17 cellular contexts compared by ENCODE assay signal in the genomic region with DNA sequence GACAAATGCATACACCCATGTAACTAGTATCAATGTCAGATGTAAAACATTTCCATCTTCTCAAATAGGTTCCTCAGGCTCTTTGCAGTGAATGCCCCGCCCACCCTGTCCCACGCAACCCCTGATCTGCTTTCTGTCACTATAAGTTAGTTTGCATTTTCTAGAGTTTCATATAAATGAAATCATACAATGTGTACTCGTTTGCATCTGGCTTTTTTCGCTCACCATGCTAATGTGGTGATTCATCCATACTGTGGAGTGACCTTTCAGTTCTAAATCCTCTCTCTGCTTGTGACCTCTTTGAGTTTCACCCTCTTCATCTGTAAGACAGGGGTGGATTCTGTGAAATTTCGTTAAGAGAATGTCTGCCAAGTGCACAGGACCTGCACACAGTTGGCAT. TPM values are rescaled to one million over a fixed set of nuclear protein-coding genes. Genes with fewer than 3 reads are reported as not detected.
DNase-seq lines count a peak whose midpoint lies in the region; ATAC-seq and TF ChIP-seq lines count a peak whose summit lies in the region.
"Had no signal": no experiment of that assay in that cellular context is flagged by ENCODE, and none has a peak within 500 bp of the region (broad histone marks: within the 10 kb centered on the region; RNA-seq: fewer than 3 reads in every experiment).

No MANE protein-coding gene starts in this region.

- peak overlapping the region; percentile 38 for H3K4me2 ChIP-seq in OCI-LY3 (ENCODE audit: low read length)

- H2AFZ ChIP-seq in OCI-LY3 (ENCODE audit: low read depth, low read length), result no peak overlapping the region

- no peaks in the 10 kb centered on the region for H4K20me1 ChIP-seq in OCI-LY3 (ENCODE audit: insufficient read depth, low read length)

- TF ChIP-seq POLR2A in breast epithelium (IDR thresholded peaks at IDR 0.05), result no peak

- H3K79me2 ChIP-seq in OCI-LY3 (ENCODE audit: low read length), result no peaks in the 10 kb centered on the region

- no peak for TF ChIP-seq CTCF in MCF 10A (IDR thresholded peaks at IDR 0.05; ENCODE audit: unreplicated experiment)
- TF ChIP-seq CTCF in breast epithelium (IDR thresholded peaks at IDR 0.05), result no peak
- no peak for TF ChIP-seq CTCF in OCI-LY3 (IDR thresholded peaks at IDR 0.05; ENCODE audit: low read depth, low read length)
- no peak for TF ChIP-seq CTCF in epithelial cell of esophagus (IDR thresholded peaks at IDR 0.05; ENCODE audit: insufficient read depth, low read depth, low read length, missing control alignments)
- no peak for TF ChIP-seq CTCF in omental fat pad (IDR thresholded peaks at IDR 0.05)

- H3K27ac Mint-ChIP-seq in MCF 10A (ENCODE audit: low read depth, unreplicated experiment), result no peak overlapping the region
- no peak overlapping the region for H3K27ac Mint-ChIP-seq in stimulated activated naive B cell treated with anti-CD40 and anti-IgM and Interleukin-4, amounts not matched to agents 10 μg/mL and 1 μg/mL and 100 μg/mL, for 72 hours
- H3K27ac Mint-ChIP-seq: activated naive CD8-positive, alpha-beta T cell treated with anti-CD3 and anti-CD28 coated beads, Interleukin-2, amount 10 ng/mL, durations not matched to agents 7 days and 5 days; B cell; IgD-negative memory B cell had no signal

- POLR2A ChIA-PET in MCF 10A (lab: Yijun Ruan, JAX), result no interaction called here

- no TSS peak for BruUV-seq in MCF 10A (replicated peaks; lab: Mats Ljungman, UMichigan)

- H3K36me3 ChIP-seq in breast epithelium (no peaks in the 10 kb centered on the region), OCI-LY3 (replicated peaks; ENCODE audit: low read depth, low read length) (no peaks in the 10 kb centered on the region)

- no peaks in the 10 kb centered on the region for H3K36me3 Mint-ChIP-seq in MCF 10A (ENCODE audit: insufficient read depth, unreplicated experiment)
- H3K36me3 Mint-ChIP-seq in stimulated activated naive B cell treated with anti-CD40 and anti-IgM and Interleukin-4, amounts not matched to agents 10 μg/mL and 1 μg/mL and 100 μg/mL, for 72 hours, result no peaks in the 10 kb centered on the region
- H3K36me3 Mint-ChIP-seq: activated naive CD8-positive, alpha-beta T cell treated with anti-CD3 and anti-CD28 coated beads, Interleukin-2, amount 10 ng/mL, durations not matched to agents 7 days and 5 days; IgD-negative memory B cell had no signal

- H3K9me3 ChIP-seq in breast epithelium (no peaks in the 10 kb centered on the region), OCI-LY3 (ENCODE audit: insufficient read depth, low read length) (no peaks in the 10 kb centered on the region)

- no peaks in the 10 kb centered on the region for H3K4me1 Mint-ChIP-seq in MCF 10A (ENCODE audit: insufficient read depth, unreplicated experiment)
- H3K4me1 Mint-ChIP-seq in stimulated activated naive B cell treated with anti-CD40 and anti-IgM and Interleukin-4, amounts not matched to agents 10 μg/mL and 1 μg/mL and 100 μg/mL, for 72 hours, result peaks cover 5 to 6% of the 10 kb centered on the region in 2 donors
- H3K4me1 Mint-ChIP-seq: B cell had no signal

- H3K27me3 Mint-ChIP-seq in MCF 10A (ENCODE audit: insufficient read depth, unreplicated experiment), result peaks cover 9% of the 10 kb centered on the region
- H3K27me3 Mint-ChIP-seq in stimulated activated naive B cell treated with anti-CD40 and anti-IgM and Interleukin-4, amounts not matched to agents 10 μg/mL and 1 μg/mL and 100 μg/mL, for 72 hours, result peaks cover 49 to 67% of the 10 kb centered on the region in 2 donors

- H3K4me3 ChIP-seq in breast epithelium (no peak overlapping the region), OCI-LY3 (ENCODE audit: low read length) (no peak overlapping the region), epithelial cell of esophagus (ENCODE audit: low read length) (no peak overlapping the region)

- no peak overlapping the region for H3K27ac ChIP-seq in breast epithelium
- no peak overlapping the region for H3K27ac ChIP-seq in OCI-LY3 (ENCODE audit: low read length)

- intact Hi-C loops in MCF 10A (cut with micrococcal nuclease), result no loop called here
- intact Hi-C loops in breast epithelium (cut with DNase I; ENCODE audit: low total_unique reads), result no loop called here

- no peak overlapping the region for H3K4me3 Mint-ChIP-seq in MCF 10A (ENCODE audit: unreplicated experiment)
- H3K4me3 Mint-ChIP-seq in stimulated activated naive B cell treated with anti-CD40 and anti-IgM and Interleukin-4, amounts not matched to agents 10 μg/mL and 1 μg/mL and 100 μg/mL, for 72 hours, result no peak overlapping the region
- H3K4me3 Mint-ChIP-seq: activated naive CD8-positive, alpha-beta T cell treated with anti-CD3 and anti-CD28 coated beads, Interleukin-2, amount 10 ng/mL, durations not matched to agents 7 days and 5 days; B cell; IgD-negative memory B cell had no signal

- no peaks in the 10 kb centered on the region for H3K9me3 Mint-ChIP-seq in MCF 10A (ENCODE audit: unreplicated experiment)
- peaks cover 0 to 3% of the 10 kb centered on the region in 2 donors for H3K9me3 Mint-ChIP-seq in stimulated activated naive B cell treated with anti-CD40 and anti-IgM and Interleukin-4, amounts not matched to agents 10 μg/mL and 1 μg/mL and 100 μg/mL, for 72 hours
- H3K9me3 Mint-ChIP-seq: activated naive CD8-positive, alpha-beta T cell treated with anti-CD3 and anti-CD28 coated beads, Interleukin-2, amount 10 ng/mL, durations not matched to agents 7 days and 5 days had no signal

- H3K9ac ChIP-seq in OCI-LY3 (ENCODE audit: low read length), result no peak overlapping the region

- H3K27me3 ChIP-seq in breast epithelium, result peaks cover 0 to 4% of the 10 kb centered on the region in 2 donors
- no peaks in the 10 kb centered on the region for H3K27me3 ChIP-seq in OCI-LY3 (ENCODE audit: low read depth, low read length)

- DNase-seq in MCF 10A (ENCODE audit: unreplicated experiment) (peak; percentile 15), breast epithelium (ENCODE audit: low spot score in 2 of 2) (no peak), epithelial cell of esophagus (ENCODE audit: low read depth) (peak; percentile 38), SHP77 (lab: John Stamatoyannopoulos, UW) (no peak), omental fat pad (ENCODE audit: low spot score) (no peak)
- DNase-seq in stimulated activated naive B cell treated with anti-CD40 and anti-IgM and Interleukin-4, amounts not matched to agents 10 μg/mL and 1 μg/mL and 100 μg/mL, for 72 hours, result no peak
- DNase-seq: activated naive CD8-positive, alpha-beta T cell treated with anti-CD3 and anti-CD28 coated beads, Interleukin-2, amount 10 ng/mL, durations not matched to agents 7 days and 5 days; NCI-H146; NCI-H510A treated with DMSO at 0.1 percent for 48 hours; RPMI8226; T-helper 9 cell had no signal

- peak; percentile 29 to 62 for ATAC-seq in stimulated activated naive B cell treated with anti-CD40 and anti-IgM and Interleukin-4, amounts not matched to agents 10 μg/mL and 1 μg/mL and 100 μg/mL, for 72 hours (replicated peaks)
- ATAC-seq in omental fat pad (ENCODE audit: low FRiP score), result no peak
- ATAC-seq in GM19035 (IDR thresholded peaks at IDR 0.05; ENCODE audit: unreplicated experiment), result no peak

- H3K4me1 ChIP-seq in breast epithelium, result no peaks in the 10 kb centered on the region
- H3K4me1 ChIP-seq in OCI-LY3 (ENCODE audit: low read length), result peaks cover 26% of the 10 kb centered on the region

- CTCF ChIA-PET in MCF 10A (lab: Yijun Ruan, JAX), result no interaction called here

RNA-seq across cellular contexts. Expression of a gene that starts 30.6 kb away (rescaled TPM):
- total RNA-seq in MCF 10A (2022), result not detected in 2 replicates
- total RNA-seq in breast epithelium, result 1 to 10 TPM in 1 of 3 donors, under 1 TPM in 1, not detected in 1; 0.59 to 2.0 TPM
- 1 to 10 TPM in 1 of 4 donors, under 1 TPM in 2, not detected in 1; 0.13 to 2.0 (median 0.37) TPM for total RNA-seq in omental fat pad
- total RNA-seq: activated naive CD8-positive, alpha-beta T cell treated with anti-CD3 and anti-CD28 coated beads, Interleukin-2, amount 10 ng/mL, durations not matched to agents 7 days and 5 days; B cell; glomerular endothelial cell; pulmonary artery endothelial cell had no signal

RNA-seq across cellular contexts. Expression of a gene that starts 38.4 kb away (rescaled TPM):
- total RNA-seq in MCF 10A (2022) (475 and 518 TPM in 2 replicates), breast epithelium (100 to 1,000 TPM; 464 to 649 (median 599) TPM), omental fat pad (100 to 1,000 TPM; 374 to 751 (median 529) TPM)

RNA-seq across cellular contexts. Expression of a gene that starts 46.7 kb away (rescaled TPM):
- total RNA-seq in MCF 10A (2022) (48.4 and 50.2 TPM in 2 replicates), breast epithelium (10 to 100 TPM; 10.2 to 21.3 (median 13.0) TPM), omental fat pad (10 to 100 TPM; 11.3 to 21.6 (median 16.2) TPM)

RNA-seq across cellular contexts. Expression of a gene that starts 46.7 kb away (rescaled TPM):
- total RNA-seq in MCF 10A (2022) (29.7 and 32.1 TPM in 2 replicates), breast epithelium (10 to 100 TPM; 26.5 to 35.8 (median 32.5) TPM), omental fat pad (10 to 100 TPM; 22.8 to 30.7 (median 24.2) TPM)

Comparison
In these comparisons a context has a peak if more than half of its experiments do, and no peak if none do; other contexts are left out.
1. DNase-seq: peak in MCF 10A (single experiment) and epithelial cell of esophagus (single experiment); none in breast epithelium (0 of 2), stimulated activated naive B cell treated with anti-CD40 and anti-IgM and Interleukin-4, amounts not matched to agents 10 μg/mL and 1 μg/mL and 100 μg/mL, for 72 hours (single experiment), SHP77 (0 of 2) and omental fat pad (single experiment).
2. ATAC-seq: peak in stimulated activated naive B cell treated with anti-CD40 and anti-IgM and Interleukin-4, amounts not matched to agents 10 μg/mL and 1 μg/mL and 100 μg/mL, for 72 hours (2 of 2); none in omental fat pad (single experiment) and GM19035 (single experiment).